25 cellular contexts compared by ENCODE assay signal in the genomic region with DNA sequence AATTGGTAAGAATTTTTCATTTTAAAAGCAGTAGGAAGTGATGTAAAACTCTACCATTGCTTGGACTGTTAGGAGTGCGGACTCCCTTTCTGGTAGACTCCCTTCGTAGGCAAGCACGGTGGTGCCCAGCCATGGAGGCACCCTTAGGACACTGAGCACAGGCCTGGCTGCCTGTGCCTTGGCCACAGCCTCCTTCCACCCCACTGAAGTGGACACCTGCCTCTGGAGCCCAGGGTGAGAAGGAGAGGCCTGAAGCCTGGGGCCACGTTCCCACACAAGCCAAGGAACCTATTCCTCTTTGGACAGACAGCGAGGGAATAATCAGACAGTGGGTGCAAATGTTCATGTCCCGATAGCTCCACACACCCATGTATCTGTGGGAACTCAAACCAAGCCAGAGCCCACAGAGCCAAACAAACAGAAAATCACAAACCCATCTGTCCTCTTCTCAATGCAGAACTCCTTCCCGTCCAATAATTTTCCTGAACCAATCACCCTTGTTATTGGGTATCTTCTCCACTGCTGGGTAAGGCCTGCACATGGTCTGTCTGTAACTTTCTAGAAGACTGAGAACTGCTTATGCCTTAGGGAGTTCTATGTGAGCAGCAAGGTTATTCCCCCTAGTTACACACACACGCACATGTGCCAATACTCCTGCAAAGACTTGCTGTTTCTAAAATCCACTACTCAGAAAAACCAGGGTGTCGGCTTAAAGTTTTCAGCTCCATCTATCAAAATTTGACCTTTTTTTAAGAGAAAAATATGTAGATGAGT. TPM values are rescaled to one million over a fixed set of nuclear protein-coding genes. Genes with fewer than 3 reads are reported as not detected.
A peak's percentile ranks its signal among the peaks of the same experiment; 100 is the strongest.
DNase-seq lines count a peak whose midpoint lies in the region; ATAC-seq and TF ChIP-seq lines count a peak whose summit lies in the region.
"Had no signal": no experiment of that assay in that cellular context is flagged by ENCODE, and none has a peak within 500 bp of the region (broad histone marks: within the 10 kb centered on the region; RNA-seq: fewer than 3 reads in every experiment).

No MANE protein-coding gene starts in this region.

- ATAC-seq in GM18907 (IDR thresholded peaks at IDR 0.05; ENCODE audit: unreplicated experiment), result peak; percentile 39
- peak; percentile 40 for ATAC-seq in GM21786 (IDR thresholded peaks at IDR 0.05; ENCODE audit: unreplicated experiment)
- peak; percentile 42 for ATAC-seq in HG03108 (IDR thresholded peaks at IDR 0.05; ENCODE audit: unreplicated experiment)
- ATAC-seq in activated naive CD4-positive, alpha-beta T cell treated with anti-CD3 and anti-CD28 coated beads, Interleukin-2, amount 50 U/mL, for 72 hours, result no peak
- no peak for ATAC-seq in SK-N-SH treated with all-trans-retinoic acid at 6 μM for 48 hours
- ATAC-seq: activated T-cell treated with anti-CD3 and anti-CD28 coated beads, Interleukin-2, amount 50 U/mL, for 4 hours; heart right ventricle had no signal

- in situ Hi-C loops in GM13976 (cut with MboI; ENCODE audit: low sequenced_read_pairs, unreplicated experiment), result no loop called here

- DNase-seq in coronary artery (ENCODE audit: low spot score) (peak; percentile 35), GM13976 (ENCODE audit: low spot score) (no peak)
- no peak for DNase-seq in activated naive CD4-positive, alpha-beta T cell treated with anti-CD3 and anti-CD28 coated beads, Interleukin-2, amount 50 U/mL, for 72 hours (ENCODE audit: low spot score in 2 of 2)
- DNase-seq: activated T-cell treated with anti-CD3 and anti-CD28 coated beads, Interleukin-2, amount 50 U/mL, for 4 hours; Calu3; DND-41; effector memory CD4-positive, alpha-beta T cell; foreskin fibroblast; heart right ventricle; Kasumi-1; NCI-H1048; NCI-H187 treated with DMSO at 0.1 percent for 48 hours; NCI-H774; RPMI8226; stimulated activated CD4-positive, alpha-beta T cell treated with anti-CD3 and anti-CD28 coated beads, Interleukin-15, amount 100 ng/mL, for 24 hours had no signal

- H3K4me3 ChIP-seq in coronary artery, result no peak overlapping the region
- H3K4me3 ChIP-seq: adrenal gland, heart right ventricle, neural progenitor cell, vagina had no signal

- no peak overlapping the region for H3K27ac Mint-ChIP-seq in activated naive CD4-positive, alpha-beta T cell treated with anti-CD3 and anti-CD28 coated beads, Interleukin-2, amount 50 U/mL, for 72 hours
- H3K27ac Mint-ChIP-seq: CD14-positive monocyte; neural progenitor cell; stimulated activated naive CD8-positive, alpha-beta T cell treated with anti-CD3 and anti-CD28 coated beads, Interleukin-15, Interleukin-2, amounts not matched to agents 100 ng/mL and 50 ng/mL, for 24 hours had no signal

- TF ChIP-seq CTCF in coronary artery (IDR thresholded peaks at IDR 0.05), result no peak
- no peak for TF ChIP-seq CTCF in GM13976 (IDR thresholded peaks at IDR 0.05; ENCODE audit: borderline replicate concordance, control extremely low read depth, extremely low read depth, insufficient read depth, missing control alignments)

- H3K9me3 Mint-ChIP-seq in activated naive CD4-positive, alpha-beta T cell treated with anti-CD3 and anti-CD28 coated beads, Interleukin-2, amount 50 U/mL, for 72 hours, result no peaks in the 10 kb centered on the region
- H3K9me3 Mint-ChIP-seq: activated T-cell treated with anti-CD3 and anti-CD28 coated beads, Interleukin-2, amount 50 U/mL, for 4 hours; brain; CD14-positive monocyte; neural progenitor cell; stimulated activated naive CD8-positive, alpha-beta T cell treated with anti-CD3 and anti-CD28 coated beads, Interleukin-15, Interleukin-2, amounts not matched to agents 100 ng/mL and 50 ng/mL, for 24 hours had no signal

- H3K36me3 Mint-ChIP-seq in activated naive CD4-positive, alpha-beta T cell treated with anti-CD3 and anti-CD28 coated beads, Interleukin-2, amount 50 U/mL, for 72 hours, result no peaks in the 10 kb centered on the region
- H3K36me3 Mint-ChIP-seq: CD14-positive monocyte, neural progenitor cell had no signal

- H3K27ac ChIP-seq in coronary artery, result no peak overlapping the region
- H3K27ac ChIP-seq: adrenal gland, heart right ventricle, neural progenitor cell, vagina had no signal

TF ChIP-seq in SK-N-SH treated with all-trans-retinoic acid at 6 μM for 48 hours, 23 proteins besides CTCF, POLR2A, EP300 and RAD21:
- no peak for TF ChIP-seq PPARA (CRISPR knock-in tag; IDR thresholded peaks at IDR 0.05; ENCODE audit: borderline replicate concordance)
- TF ChIP-seq, protein P1, sequence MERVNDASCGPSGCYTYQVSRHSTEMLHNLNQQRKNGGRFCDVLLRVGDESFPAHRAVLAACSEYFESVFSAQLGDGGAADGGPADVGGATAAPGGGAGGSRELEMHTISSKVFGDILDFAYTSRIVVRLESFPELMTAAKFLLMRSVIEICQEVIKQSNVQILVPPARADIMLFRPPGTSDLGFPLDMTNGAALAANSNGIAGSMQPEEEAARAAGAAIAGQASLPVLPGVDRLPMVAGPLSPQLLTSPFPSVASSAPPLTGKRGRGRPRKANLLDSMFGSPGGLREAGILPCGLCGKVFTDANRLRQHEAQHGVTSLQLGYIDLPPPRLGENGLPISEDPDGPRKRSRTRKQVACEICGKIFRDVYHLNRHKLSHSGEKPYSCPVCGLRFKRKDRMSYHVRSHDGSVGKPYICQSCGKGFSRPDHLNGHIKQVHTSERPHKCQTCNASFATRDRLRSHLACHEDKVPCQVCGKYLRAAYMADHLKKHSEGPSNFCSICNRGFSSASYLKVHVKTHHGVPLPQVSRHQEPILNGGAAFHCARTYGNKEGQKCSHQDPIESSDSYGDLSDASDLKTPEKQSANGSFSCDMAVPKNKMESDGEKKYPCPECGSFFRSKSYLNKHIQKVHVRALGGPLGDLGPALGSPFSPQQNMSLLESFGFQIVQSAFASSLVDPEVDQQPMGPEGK (CRISPR knock-in tag; IDR thresholded peaks at IDR 0.05; ENCODE audit: borderline replicate concordance), result no peak

RNA-seq across cellular contexts. Expression of a gene that starts 45.2 kb away (rescaled TPM):
- not detected for total RNA-seq in activated naive CD4-positive, alpha-beta T cell treated with anti-CD3 and anti-CD28 coated beads, Interleukin-2, amount 50 U/mL, for 72 hours
- total RNA-seq: activated T-cell treated with anti-CD3 and anti-CD28 coated beads, Interleukin-2, amount 50 U/mL, for 4 hours; Calu3 had no signal

Comparison
In these comparisons a context has a peak if more than half of its experiments do, and no peak if none do; other contexts are left out.
1. ATAC-seq: peak in GM18907 (single experiment), GM21786 (single experiment) and HG03108 (single experiment); none in activated naive CD4-positive, alpha-beta T cell treated with anti-CD3 and anti-CD28 coated beads, Interleukin-2, amount 50 U/mL, for 72 hours (0 of 2) and SK-N-SH treated with all-trans-retinoic acid at 6 μM for 48 hours (single experiment).